10 cellular contexts compared by ENCODE assay signal in the genomic region with DNA sequence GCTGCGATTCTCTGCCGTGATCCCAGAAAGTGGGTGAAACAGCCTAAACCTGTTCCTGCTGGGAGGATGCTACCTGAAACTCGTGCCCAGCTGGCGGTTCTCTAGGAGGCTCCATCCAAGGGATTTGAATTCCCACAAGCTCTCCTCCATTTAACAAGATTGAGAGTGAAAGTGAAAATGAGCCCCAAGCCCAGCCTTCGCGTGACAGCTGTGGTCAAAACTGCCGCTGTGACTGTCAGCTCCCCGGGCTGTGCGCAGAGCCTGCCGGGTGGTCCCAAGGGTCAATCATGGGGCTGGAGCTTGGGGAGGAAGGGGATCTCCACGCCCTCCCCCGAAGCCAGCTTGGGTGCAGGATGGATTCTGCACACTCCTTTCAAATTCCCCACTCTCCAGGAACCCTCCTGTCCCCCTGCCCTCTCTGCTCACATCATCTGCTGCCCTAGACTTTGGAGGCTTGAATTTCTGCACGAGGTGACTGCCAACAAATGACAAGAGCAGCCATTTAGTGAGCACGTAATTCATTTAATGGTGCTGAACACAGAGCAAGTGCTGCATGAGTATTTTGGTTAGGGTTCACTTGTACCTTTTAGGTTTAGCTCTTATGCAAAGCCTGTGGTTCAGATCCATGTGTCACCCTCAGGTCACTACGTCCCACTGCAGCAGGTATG. TPM values are rescaled to one million over a fixed set of nuclear protein-coding genes. Genes with fewer than 3 reads are reported as not detected.
DNase-seq lines count a peak whose midpoint lies in the region; ATAC-seq, FAIRE-seq and TF ChIP-seq lines count a peak whose summit lies in the region.
"Had no signal": no experiment of that assay in that cellular context is flagged by ENCODE, and none has a peak within 500 bp of the region (broad histone marks: within the 10 kb centered on the region; RNA-seq: fewer than 3 reads in every experiment).

No MANE protein-coding gene starts in this region.

- H3K9ac ChIP-seq in BLaER1 treated with 17β-estradiol and CSF1 and Interleukin-3, amounts not matched to agents 10 nM and 100 nM = peak overlapping the region; percentile 11 to 58 (median 48); a peak in 16 of 22 replicates

- DNase-seq in germinal center (ENCODE audit: low spot score) (peak; percentile 80), progenitor cell of endocrine pancreas (ENCODE audit: low spot score, unreplicated experiment) (no peak), HTR-8/SVneo (ENCODE audit: insufficient read length, low spot score) (no peak)
- peak; percentile 79 for DNase-seq in stimulated activated naive B cell treated with anti-CD40 and anti-IgM and Interleukin-4, amounts not matched to agents 10 μg/mL and 1 μg/mL and 100 μg/mL, for 72 hours

- H3K4me1 Mint-ChIP-seq in stimulated activated naive B cell treated with anti-CD40 and anti-IgM and Interleukin-4, amounts not matched to agents 10 μg/mL and 1 μg/mL and 100 μg/mL, for 72 hours = peaks cover 64 to 82% of the 10 kb centered on the region in 2 donors
- no peaks in the 10 kb centered on the region for H3K4me1 Mint-ChIP-seq in progenitor cell of endocrine pancreas (ENCODE audit: low read depth)

- no peak for FAIRE-seq in HTR-8/SVneo (lab: Jason Lieb, UNC)
- FAIRE-seq: colon had no signal

- peaks cover 4 to 9% of the 10 kb centered on the region in 2 donors for H3K36me3 Mint-ChIP-seq in stimulated activated naive B cell treated with anti-CD40 and anti-IgM and Interleukin-4, amounts not matched to agents 10 μg/mL and 1 μg/mL and 100 μg/mL, for 72 hours
- H3K36me3 Mint-ChIP-seq in progenitor cell of endocrine pancreas (ENCODE audit: insufficient read depth) = no peaks in the 10 kb centered on the region

- TF ChIP-seq POLR2A in GM19193 (IDR thresholded peaks at IDR 0.05; ENCODE audit: extremely low read depth, insufficient read depth, insufficient read length) = peak; percentile 35

- TF ChIP-seq CTCF in VCaP (conservative IDR thresholded peaks at IDR 0.05) = peak; percentile 25
- no peak for TF ChIP-seq CTCF in progenitor cell of endocrine pancreas (IDR thresholded peaks at IDR 0.05; ENCODE audit: unreplicated experiment)

- H3K27me3 Mint-ChIP-seq in stimulated activated naive B cell treated with anti-CD40 and anti-IgM and Interleukin-4, amounts not matched to agents 10 μg/mL and 1 μg/mL and 100 μg/mL, for 72 hours = peaks cover 21 to 27% of the 10 kb centered on the region in 2 donors
- peaks cover 31% of the 10 kb centered on the region for H3K27me3 Mint-ChIP-seq in progenitor cell of endocrine pancreas

- peak overlapping the region; percentile 23 to 57 (median 40); a peak in 14 of 20 replicates for H3K4me3 ChIP-seq in BLaER1 treated with 17β-estradiol and CSF1 and Interleukin-3, amounts not matched to agents 10 nM and 100 nM

- peaks cover 0 to 24% (median 9%) of the 10 kb centered on the region in 11 experiments; a peak in 12 of 22 replicates for H3K27me3 ChIP-seq in BLaER1 treated with 17β-estradiol and CSF1 and Interleukin-3, amounts not matched to agents 10 nM and 100 nM

- peaks cover 63 to 92% (median 78%) of the 10 kb centered on the region in 10 experiments for H3K4me1 ChIP-seq in BLaER1 treated with 17β-estradiol and CSF1 and Interleukin-3, amounts not matched to agents 10 nM and 100 nM

- peak overlapping the region; percentile 80 to 85 for H3K4me3 Mint-ChIP-seq in stimulated activated naive B cell treated with anti-CD40 and anti-IgM and Interleukin-4, amounts not matched to agents 10 μg/mL and 1 μg/mL and 100 μg/mL, for 72 hours
- no peak overlapping the region for H3K4me3 Mint-ChIP-seq in progenitor cell of endocrine pancreas (ENCODE audit: low read depth)

- H3K27ac ChIP-seq in BLaER1 treated with 17β-estradiol and CSF1 and Interleukin-3, amounts not matched to agents 10 nM and 100 nM = peak overlapping the region in 8 of 11 experiments; percentile 7 to 66 (median 28); a peak in 7 of 22 replicates
- H3K27ac ChIP-seq in VCaP = no peak overlapping the region

- 0 out of 22 replicates have a peak, but pooled peaks cover 0 to 4% (median 0%) of the 10 kb centered on the region in 11 experiments for H3K9me3 ChIP-seq in BLaER1 treated with 17β-estradiol and CSF1 and Interleukin-3, amounts not matched to agents 10 nM and 100 nM (replicated peaks in 1 of 11)

- H3K36me3 ChIP-seq in BLaER1 treated with 17β-estradiol and CSF1 and Interleukin-3, amounts not matched to agents 10 nM and 100 nM = no peaks in the 10 kb centered on the region

- peak overlapping the region; percentile 96 for H3K27ac Mint-ChIP-seq in stimulated activated naive B cell treated with anti-CD40 and anti-IgM and Interleukin-4, amounts not matched to agents 10 μg/mL and 1 μg/mL and 100 μg/mL, for 72 hours
- H3K27ac Mint-ChIP-seq in progenitor cell of endocrine pancreas = no peak overlapping the region

- H3K4me2 ChIP-seq in BLaER1 treated with 17β-estradiol and CSF1 and Interleukin-3, amounts not matched to agents 10 nM and 100 nM = peak overlapping the region; percentile 80 to 96 (median 89)

- peak; percentile 44 for ATAC-seq in HG03342 (IDR thresholded peaks at IDR 0.05; ENCODE audit: unreplicated experiment)
- ATAC-seq in stimulated activated naive B cell treated with anti-CD40 and anti-IgM and Interleukin-4, amounts not matched to agents 10 μg/mL and 1 μg/mL and 100 μg/mL, for 72 hours (replicated peaks) = peak; percentile 63 to 65

- H3K9me3 Mint-ChIP-seq in stimulated activated naive B cell treated with anti-CD40 and anti-IgM and Interleukin-4, amounts not matched to agents 10 μg/mL and 1 μg/mL and 100 μg/mL, for 72 hours = no peaks in the 10 kb centered on the region
- H3K9me3 Mint-ChIP-seq in progenitor cell of endocrine pancreas (ENCODE audit: low read depth) = no peaks in the 10 kb centered on the region

- 0 out of 22 replicates have a peak, but pooled peaks cover 0 to 5% (median 0%) of the 10 kb centered on the region in 11 experiments for H4K20me1 ChIP-seq in BLaER1 treated with 17β-estradiol and CSF1 and Interleukin-3, amounts not matched to agents 10 nM and 100 nM

RNA-seq across cellular contexts. Expression of gene ASB2, which starts 5.3 kb away (rescaled TPM):
- not detected in 2 replicates for total RNA-seq in progenitor cell of endocrine pancreas

RNA-seq across cellular contexts. Expression of gene CCDC197, which starts 26.0 kb away (rescaled TPM):
- not detected in 2 replicates for total RNA-seq in progenitor cell of endocrine pancreas
- total RNA-seq: subcutaneous adipose tissue had no signal

RNA-seq across cellular contexts. Expression of gene FAM181A, which starts 44.0 kb away (rescaled TPM):
- not detected in 2 replicates for total RNA-seq in progenitor cell of endocrine pancreas
- total RNA-seq: subcutaneous adipose tissue had no signal

RNA-seq across cellular contexts. Expression of gene OTUB2, which starts 55.0 kb away (rescaled TPM):
- total RNA-seq in progenitor cell of endocrine pancreas = 7.0 and 7.4 TPM in 2 replicates

Comparison
In these comparisons a context has a peak if more than half of its experiments do, and no peak if none do; other contexts are left out.
1. DNase-seq: peak in germinal center (single experiment) and stimulated activated naive B cell treated with anti-CD40 and anti-IgM and Interleukin-4, amounts not matched to agents 10 μg/mL and 1 μg/mL and 100 μg/mL, for 72 hours (single experiment); none in progenitor cell of endocrine pancreas (single experiment) and HTR-8/SVneo (single experiment).